Comparison of ENCODE assay signal across 9 cellular contexts in the genomic region with DNA sequence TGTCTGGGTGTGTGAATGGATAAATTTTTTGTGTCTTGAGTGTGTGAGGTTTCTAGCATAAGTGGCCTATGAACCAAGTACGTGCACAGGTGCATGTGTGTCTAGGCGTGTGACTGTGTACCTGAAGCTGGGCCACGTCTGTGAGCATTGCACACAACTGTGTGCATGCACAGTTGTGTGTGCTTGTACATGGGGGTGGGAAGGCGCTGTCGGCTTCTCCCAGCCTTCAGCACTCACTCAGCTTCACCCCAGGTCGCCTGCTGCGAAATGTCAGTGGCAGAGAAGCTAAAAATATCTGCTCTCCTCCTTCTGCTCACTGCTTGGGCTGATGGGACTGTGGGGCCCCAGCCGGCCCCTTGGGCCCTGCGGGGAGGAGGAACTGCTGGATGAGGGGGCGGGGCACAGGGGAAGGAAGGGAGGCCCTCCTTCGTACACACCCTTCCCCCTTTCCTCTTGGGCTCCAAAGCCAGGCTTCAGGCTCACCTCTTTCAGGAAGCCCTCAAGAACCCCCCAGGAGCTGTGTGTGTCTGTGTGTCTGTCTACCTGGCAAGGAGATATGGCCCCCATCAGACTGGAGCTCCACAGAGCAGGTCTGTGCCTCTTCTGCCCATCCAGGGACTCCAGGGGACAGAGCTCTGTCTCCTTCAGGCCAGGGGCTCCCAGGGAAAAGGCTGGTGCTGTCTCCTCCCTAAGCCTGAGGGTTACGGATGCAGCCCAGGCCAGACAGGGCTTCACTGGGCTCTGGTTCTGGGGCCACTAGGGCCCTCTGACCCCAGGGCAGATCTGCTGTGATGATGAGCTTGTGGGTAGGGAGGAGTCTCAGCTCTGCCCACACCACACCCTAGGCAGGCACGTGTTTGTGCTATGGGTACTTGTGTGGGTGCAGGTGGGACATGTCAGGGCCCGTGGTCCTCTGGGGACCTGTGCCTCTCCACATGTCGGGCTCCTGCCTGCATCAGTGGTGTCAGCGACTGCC. TPM values are rescaled to one million over a fixed set of nuclear protein-coding genes. Genes with fewer than 3 reads are reported as not detected.
DNase-seq lines count a peak whose midpoint lies in the region; ATAC-seq and TF ChIP-seq lines count a peak whose summit lies in the region.
"Had no signal": no experiment of that assay in that cellular context is flagged by ENCODE, and none has a peak within 500 bp of the region (broad histone marks: within the 10 kb centered on the region; RNA-seq: fewer than 3 reads in every experiment).

No MANE protein-coding gene starts in this region.

- H3K27me3 Mint-ChIP-seq in activated CD8-positive, alpha-beta T cell treated with anti-CD3 and anti-CD28 coated beads for 36 hours: no peaks in the 10 kb centered on the region
- H3K27me3 Mint-ChIP-seq in nephron progenitor cell (ENCODE audit: low read depth, poor library complexity): peaks cover 8% of the 10 kb centered on the region

- no peaks in the 10 kb centered on the region for H3K27me3 ChIP-seq in upper lobe of right lung

- DNase-seq in DMS 273 treated with DMSO at 0.1 percent for 48 hours (lab: John Stamatoyannopoulos, UW): peak; percentile 81
- peak; percentile 83 for DNase-seq in NCI-H2227 (lab: John Stamatoyannopoulos, UW; ENCODE audit: unreplicated experiment)
- peak; percentile 86 for DNase-seq in activated CD8-positive, alpha-beta T cell treated with anti-CD3 and anti-CD28 coated beads for 36 hours
- DNase-seq in nephron progenitor cell: peak; percentile 66
- peak; percentile 86 for DNase-seq in upper lobe of right lung

- CTCF ChIA-PET in activated CD8-positive, alpha-beta T cell treated with anti-CD3 and anti-CD28 coated beads for 36 hours (lab: Charles Lee): interaction anchor here (0.6 to 9.8 kb wide), 10 partner anchors 32 to 225 kb away, joined by 3 to 54 read pairs (median 4); partner anchors contain the start of gene AHDC1

- H3K27ac Mint-ChIP-seq in activated CD8-positive, alpha-beta T cell treated with anti-CD3 and anti-CD28 coated beads for 36 hours: peak overlapping the region; percentile 96
- peak overlapping the region; percentile 97 for H3K27ac Mint-ChIP-seq in nephron progenitor cell

- H3K9me3 Mint-ChIP-seq in activated CD8-positive, alpha-beta T cell treated with anti-CD3 and anti-CD28 coated beads for 36 hours: no peaks in the 10 kb centered on the region
- H3K9me3 Mint-ChIP-seq in nephron progenitor cell: no peaks in the 10 kb centered on the region

- intact Hi-C loops in activated CD8-positive, alpha-beta T cell treated with anti-CD3 and anti-CD28 coated beads for 36 hours (cut with micrococcal nuclease): loop anchor here (5.0 to 10.0 kb wide), 2 partner anchors 78 to 139 kb away; no protein-coding TSS in a partner anchor
- intact Hi-C loops in upper lobe of right lung (cut with DNase I): no loop called here

- H3K36me3 ChIP-seq in upper lobe of right lung: no peaks in the 10 kb centered on the region

- H3K4me1 ChIP-seq in upper lobe of right lung: peaks cover 79% of the 10 kb centered on the region

- H3K9me3 ChIP-seq in upper lobe of right lung: no peaks in the 10 kb centered on the region

- peak overlapping the region; percentile 56 for H3K4me3 ChIP-seq in upper lobe of right lung
- H3K4me3 ChIP-seq: PC-9 had no signal

- ATAC-seq in GM21825 (IDR thresholded peaks at IDR 0.05; ENCODE audit: unreplicated experiment) (peak; percentile 56), esophagus mucosa (peak; percentile 24), upper lobe of right lung (peak; percentile 72), GM19452 (IDR thresholded peaks at IDR 0.05; ENCODE audit: unreplicated experiment) (no peak)
- peak; percentile 57 for ATAC-seq in activated CD8-positive, alpha-beta T cell treated with anti-CD3 and anti-CD28 coated beads for 36 hours

- POLR2A ChIA-PET in activated CD8-positive, alpha-beta T cell treated with anti-CD3 and anti-CD28 coated beads for 36 hours (lab: Charles Lee): interaction anchor here (0.6 to 4.1 kb wide), 13 partner anchors 10 to 137 kb away, joined by 3 to 21 read pairs (median 4); no protein-coding TSS in a partner anchor

- H3K36me3 Mint-ChIP-seq in activated CD8-positive, alpha-beta T cell treated with anti-CD3 and anti-CD28 coated beads for 36 hours (ENCODE audit: low read depth): peaks cover 35% of the 10 kb centered on the region
- no peaks in the 10 kb centered on the region for H3K36me3 Mint-ChIP-seq in nephron progenitor cell (ENCODE audit: low read depth)

- no peak for TF ChIP-seq CTCF in activated CD8-positive, alpha-beta T cell treated with anti-CD3 and anti-CD28 coated beads for 36 hours (IDR thresholded peaks at IDR 0.05)
- TF ChIP-seq CTCF in nephron progenitor cell (IDR thresholded peaks at IDR 0.05) (no peak), upper lobe of right lung (IDR thresholded peaks at IDR 0.05) (no peak)

- peak overlapping the region; percentile 82 for H3K27ac ChIP-seq in upper lobe of right lung
- H3K27ac ChIP-seq: PC-9 had no signal

- H3K4me3 Mint-ChIP-seq in activated CD8-positive, alpha-beta T cell treated with anti-CD3 and anti-CD28 coated beads for 36 hours: peak overlapping the region; percentile 97
- peak overlapping the region; percentile 88 for H3K4me3 Mint-ChIP-seq in nephron progenitor cell

- H3K4me1 Mint-ChIP-seq in activated CD8-positive, alpha-beta T cell treated with anti-CD3 and anti-CD28 coated beads for 36 hours (ENCODE audit: low read depth): peaks cover 51% of the 10 kb centered on the region
- H3K4me1 Mint-ChIP-seq in nephron progenitor cell: peaks cover 92% of the 10 kb centered on the region

RNA-seq across cellular contexts. Expression of gene WASF2, which starts 35.6 kb away (rescaled TPM):
- total RNA-seq in activated CD8-positive, alpha-beta T cell treated with anti-CD3 and anti-CD28 coated beads for 36 hours: 100 to 1,000 TPM; 108 to 111 TPM
- total RNA-seq in esophagus mucosa: 169 TPM
- 156 TPM for total RNA-seq in upper lobe of right lung
